Comparison of ENCODE assay signal across 14 cellular contexts in genomic region chr2:160696061-160696452, GRCh38.
DNase-seq lines count a peak whose midpoint lies in the region; ATAC-seq and TF ChIP-seq lines count a peak whose summit lies in the region.
"Had no signal": no experiment of that assay in that cellular context is flagged by ENCODE, and none has a peak within 500 bp of the region (broad histone marks: within the 10 kb centered on the region; RNA-seq: fewer than 3 reads in every experiment).

No MANE protein-coding gene starts in this region.

- H3K36me3 ChIP-seq in breast epithelium: no peaks in the 10 kb centered on the region
- no peaks in the 10 kb centered on the region for H3K36me3 ChIP-seq in psoas muscle (ENCODE audit: insufficient read depth in 1 of 2, low read depth in 1 of 2)
- H3K36me3 ChIP-seq: BLaER1 treated with 17β-estradiol and CSF1 and Interleukin-3, amounts not matched to agents 10 nM and 100 nM had no signal

- H3K27ac Mint-ChIP-seq in MCF 10A (ENCODE audit: low read depth, unreplicated experiment) (no peak overlapping the region), osteocyte (ENCODE audit: unreplicated experiment) (no peak overlapping the region)

- H3K9me3 Mint-ChIP-seq in MCF 10A (ENCODE audit: unreplicated experiment) (no peaks in the 10 kb centered on the region), osteocyte (ENCODE audit: unreplicated experiment) (no peaks in the 10 kb centered on the region)

- peak; percentile 72 for ATAC-seq in SK-N-SH treated with all-trans-retinoic acid at 6 μM for 48 hours
- ATAC-seq in psoas muscle: peak; percentile 24 to 68 (median 38)
- ATAC-seq in GM18907 (IDR thresholded peaks at IDR 0.05; ENCODE audit: unreplicated experiment): no peak
- ATAC-seq in GM18519 (IDR thresholded peaks at IDR 0.05; ENCODE audit: low FRiP score, unreplicated experiment): no peak
- ATAC-seq: Right ventricle myocardium inferior had no signal

- POLR2A ChIA-PET in MCF 10A (lab: Yijun Ruan, JAX): interaction anchor here (0.6 to 2.2 kb wide), 10 partner anchors 9 to 968 kb away, joined by 3 to 12 read pairs (median 4); no protein-coding TSS in a partner anchor

- no peak overlapping the region for H3K4me3 Mint-ChIP-seq in MCF 10A (ENCODE audit: unreplicated experiment)
- H3K4me3 Mint-ChIP-seq in osteocyte (ENCODE audit: unreplicated experiment): no peak overlapping the region

- H3K4me1 ChIP-seq in breast epithelium (no peaks in the 10 kb centered on the region), psoas muscle (peaks cover 12% of the 10 kb centered on the region)

- no peak for TF ChIP-seq CTCF in MCF 10A (IDR thresholded peaks at IDR 0.05; ENCODE audit: unreplicated experiment)
- TF ChIP-seq CTCF in breast epithelium (IDR thresholded peaks at IDR 0.05): no peak
- TF ChIP-seq CTCF in psoas muscle (IDR thresholded peaks at IDR 0.05): no peak
- TF ChIP-seq CTCF in osteocyte (IDR thresholded peaks at IDR 0.05): no peak

- DNase-seq in MCF 10A (ENCODE audit: unreplicated experiment): no peak
- no peak for DNase-seq in breast epithelium (ENCODE audit: low spot score in 2 of 2)
- DNase-seq in psoas muscle: no peak
- DNase-seq in activated CD4-positive, alpha-beta T cell treated with anti-CD3 and anti-CD28 coated beads for 48 hours: no peak
- DNase-seq in osteocyte (ENCODE audit: extremely low spot score, unreplicated experiment): no peak
- DNase-seq: Karpas-422, NCI-H2029 treated with DMSO at 0.1 percent for 48 hours, NCI-H2227 treated with DMSO at 0.1 percent for 48 hours, NCI-H526 treated with DMSO at 0.1 percent for 48 hours had no signal

- H3K4me1 Mint-ChIP-seq in MCF 10A (ENCODE audit: insufficient read depth, unreplicated experiment): no peaks in the 10 kb centered on the region
- H3K4me1 Mint-ChIP-seq in osteocyte (ENCODE audit: unreplicated experiment): peaks cover 20% of the 10 kb centered on the region

- CTCF ChIA-PET in MCF 10A (lab: Yijun Ruan, JAX): interaction anchor here (0.7 to 1.2 kb wide), 2 partner anchors 49 to 172 kb away, joined by 3 to 6 read pairs; no protein-coding TSS in a partner anchor

- BruUV-seq in MCF 10A (replicated peaks; lab: Mats Ljungman, UMichigan): TSS peak; percentile 61

- no peaks in the 10 kb centered on the region for H3K27me3 Mint-ChIP-seq in MCF 10A (ENCODE audit: insufficient read depth, unreplicated experiment)
- no peaks in the 10 kb centered on the region for H3K27me3 Mint-ChIP-seq in osteocyte (ENCODE audit: unreplicated experiment)

- WGBS in psoas muscle, 3 donors: 18 to 32% (median 31%) methylated on average over 2 of the region's 2 CpGs

- TF ChIP-seq POLR2A in breast epithelium (IDR thresholded peaks at IDR 0.05): no peak

- H3K4me3 ChIP-seq in breast epithelium: no peak overlapping the region
- no peak overlapping the region for H3K4me3 ChIP-seq in psoas muscle
- H3K4me3 ChIP-seq: BLaER1 treated with 17β-estradiol and CSF1 and Interleukin-3, amounts not matched to agents 10 nM and 100 nM had no signal

- intact Hi-C loops in MCF 10A (cut with micrococcal nuclease): no loop called here
- intact Hi-C loops in breast epithelium (cut with DNase I; ENCODE audit: low total_unique reads): no loop called here
- intact Hi-C loops in psoas muscle (cut with DNase I): no loop called here

- H3K27ac ChIP-seq in breast epithelium (no peak overlapping the region), psoas muscle (peak overlapping the region; percentile 60)
- H3K27ac ChIP-seq: BLaER1 treated with 17β-estradiol and CSF1 and Interleukin-3, amounts not matched to agents 10 nM and 100 nM had no signal

- H3K36me3 Mint-ChIP-seq in MCF 10A (ENCODE audit: insufficient read depth, unreplicated experiment): no peaks in the 10 kb centered on the region
- no peaks in the 10 kb centered on the region for H3K36me3 Mint-ChIP-seq in osteocyte (ENCODE audit: unreplicated experiment)

- H3K27me3 ChIP-seq in breast epithelium (no peaks in the 10 kb centered on the region), psoas muscle (ENCODE audit: insufficient read depth in 3 of 3, low read length in 2 of 3) (no peaks in the 10 kb centered on the region)
- H3K27me3 ChIP-seq: BLaER1 treated with 17β-estradiol and CSF1 and Interleukin-3, amounts not matched to agents 10 nM and 100 nM had no signal

- no peaks in the 10 kb centered on the region for H3K9me3 ChIP-seq in breast epithelium
- no peaks in the 10 kb centered on the region for H3K9me3 ChIP-seq in psoas muscle
- H3K9me3 ChIP-seq: BLaER1 treated with 17β-estradiol and CSF1 and Interleukin-3, amounts not matched to agents 10 nM and 100 nM had no signal

TF ChIP-seq in SK-N-SH treated with all-trans-retinoic acid at 6 μM for 48 hours, 23 proteins besides CTCF, POLR2A, EP300 and RAD21:
- TF ChIP-seq ZNF565 (CRISPR knock-in tag; conservative IDR thresholded peaks at IDR 0.05; ENCODE audit: low read depth) (no peak), ZNF70 (CRISPR knock-in tag; IDR thresholded peaks at IDR 0.05) (no peak), ISL1 (CRISPR knock-in tag; IDR thresholded peaks at IDR 0.05) (peak; percentile 79), ARNTL (CRISPR knock-in tag; IDR thresholded peaks at IDR 0.05; ENCODE audit: borderline replicate concordance, low read depth) (no peak), CREB5 (CRISPR knock-in tag; IDR thresholded peaks at IDR 0.05; ENCODE audit: low read depth) (no peak)

Comparison
In these comparisons a context has a peak if more than half of its experiments do, and no peak if none do; other contexts are left out.
1. ATAC-seq: peak in SK-N-SH treated with all-trans-retinoic acid at 6 μM for 48 hours (single experiment) and psoas muscle (4 of 4); none in GM18907 (single experiment) and GM18519 (single experiment).